19 cellular contexts compared by ENCODE assay signal in genomic region chr1:41679994-41680393, GRCh38.
DNase-seq lines count a peak whose midpoint lies in the region; ATAC-seq and TF ChIP-seq lines count a peak whose summit lies in the region.
"Had no signal": no experiment of that assay in that cellular context is flagged by ENCODE, and none has a peak within 500 bp of the region (broad histone marks: within the 10 kb centered on the region; RNA-seq: fewer than 3 reads in every experiment).

No MANE protein-coding gene starts in this region.

- no peaks in the 10 kb centered on the region for H3K27me3 Mint-ChIP-seq in activated CD4-positive, alpha-beta memory T cell treated with anti-CD3 and anti-CD28 coated beads, Interleukin-2, amount 10 ng/mL, durations not matched to agents 7 days and 5 days
- no peaks in the 10 kb centered on the region for H3K27me3 Mint-ChIP-seq in activated CD4-positive, alpha-beta memory T cell treated with anti-CD3 and anti-CD28 coated beads for 36 hours
- H3K27me3 Mint-ChIP-seq in dendritic cell treated with granulocyte-macrophage colony-stimulating factor and Interleukin-4, amounts not matched to agents 40 ng/mL and 50 ng/mL, for 4 days: peaks cover 11% of the 10 kb centered on the region
- H3K27me3 Mint-ChIP-seq: B cell; CD4-positive, alpha-beta T cell had no signal

- H3K9ac ChIP-seq in DND-41 (ENCODE audit: low read depth, low read length): peak overlapping the region; percentile 39

- intact Hi-C loops in activated CD4-positive, alpha-beta memory T cell treated with anti-CD3 and anti-CD28 coated beads for 36 hours (cut with micrococcal nuclease): no loop called here
- intact Hi-C loops in dendritic cell treated with granulocyte-macrophage colony-stimulating factor and Interleukin-4, amounts not matched to agents 40 ng/mL and 50 ng/mL, for 4 days (cut with micrococcal nuclease): no loop called here
- intact Hi-C loops in spleen (cut with DNase I; ENCODE audit: low total_unique reads): no loop called here

- H3K9me3 Mint-ChIP-seq in activated CD4-positive, alpha-beta memory T cell treated with anti-CD3 and anti-CD28 coated beads, Interleukin-2, amount 10 ng/mL, durations not matched to agents 7 days and 5 days: no peaks in the 10 kb centered on the region
- H3K9me3 Mint-ChIP-seq in activated CD4-positive, alpha-beta memory T cell treated with anti-CD3 and anti-CD28 coated beads for 36 hours: no peaks in the 10 kb centered on the region
- H3K9me3 Mint-ChIP-seq in dendritic cell treated with granulocyte-macrophage colony-stimulating factor and Interleukin-4, amounts not matched to agents 40 ng/mL and 50 ng/mL, for 4 days: no peaks in the 10 kb centered on the region
- H3K9me3 Mint-ChIP-seq: CD4-positive, alpha-beta T cell; GM23338 had no signal

- peaks cover 99% of the 10 kb centered on the region for H3K79me2 ChIP-seq in DND-41 (ENCODE audit: insufficient read depth, low read length)

- H3K4me1 ChIP-seq in DND-41 (ENCODE audit: insufficient read depth, low read length): peaks cover 100% of the 10 kb centered on the region
- H3K4me1 ChIP-seq in spleen: peaks cover 33 to 64% (median 53%) of the 10 kb centered on the region in 6 donors

- ATAC-seq in DND-41 (ENCODE audit: insufficient read depth, low read depth) (no peak), HG02759 (IDR thresholded peaks at IDR 0.05; ENCODE audit: unreplicated experiment) (no peak)
- ATAC-seq: GM23338, HCT116 had no signal

- no peak for TF ChIP-seq POLR2A in spleen (IDR thresholded peaks at IDR 0.05)

- 63 to 92% (median 74%) methylated on average over 1 of the region's 1 CpG for WGBS in spleen, 5 donors

- no peak for TF ChIP-seq CTCF in DND-41 (IDR thresholded peaks at IDR 0.05; ENCODE audit: borderline replicate concordance, extremely low read depth, low read length, poor library complexity, severe bottlenecking)
- no peak for TF ChIP-seq CTCF in spleen (IDR thresholded peaks at IDR 0.05 in 8 of 11, conservative IDR thresholded peaks at IDR 0.05 in 3 of 11)

- peak overlapping the region; percentile 30 for H3K4me2 ChIP-seq in DND-41 (ENCODE audit: insufficient read depth, low read length)
- H3K4me2 ChIP-seq: GM23338 had no signal

- CTCF ChIA-PET in activated CD4-positive, alpha-beta memory T cell treated with anti-CD3 and anti-CD28 coated beads, Interleukin-2, amount 10 ng/mL, durations not matched to agents 7 days and 5 days (lab: Charles Lee): interaction anchor here (0.6 kb wide), 1 partner anchor 26 kb away, joined by 4 read pairs; no protein-coding TSS in a partner anchor
- CTCF ChIA-PET in activated CD4-positive, alpha-beta memory T cell treated with anti-CD3 and anti-CD28 coated beads for 36 hours (lab: Charles Lee): no interaction called here

- H3K36me3 ChIP-seq in DND-41 (ENCODE audit: insufficient read depth, low read length) (peaks cover 18% of the 10 kb centered on the region), spleen (no peaks in the 10 kb centered on the region)

- H3K27me3 ChIP-seq in DND-41 (ENCODE audit: insufficient read depth, low read length, poor library complexity): no peaks in the 10 kb centered on the region
- H3K27me3 ChIP-seq in spleen (replicated peaks in 1 of 7): no peaks in the 10 kb centered on the region

- no peak overlapping the region for H2AFZ ChIP-seq in DND-41 (ENCODE audit: low read depth, low read length)
- H2AFZ ChIP-seq: GM23338 had no signal

- H3K36me3 Mint-ChIP-seq in activated CD4-positive, alpha-beta memory T cell treated with anti-CD3 and anti-CD28 coated beads, Interleukin-2, amount 10 ng/mL, durations not matched to agents 7 days and 5 days (ENCODE audit: low read depth): no peaks in the 10 kb centered on the region
- H3K36me3 Mint-ChIP-seq in activated CD4-positive, alpha-beta memory T cell treated with anti-CD3 and anti-CD28 coated beads for 36 hours: no peaks in the 10 kb centered on the region
- no peaks in the 10 kb centered on the region for H3K36me3 Mint-ChIP-seq in dendritic cell treated with granulocyte-macrophage colony-stimulating factor and Interleukin-4, amounts not matched to agents 40 ng/mL and 50 ng/mL, for 4 days (ENCODE audit: low read depth)

- peaks cover 98% of the 10 kb centered on the region for H3K4me1 Mint-ChIP-seq in activated CD4-positive, alpha-beta memory T cell treated with anti-CD3 and anti-CD28 coated beads, Interleukin-2, amount 10 ng/mL, durations not matched to agents 7 days and 5 days
- H3K4me1 Mint-ChIP-seq in activated CD4-positive, alpha-beta memory T cell treated with anti-CD3 and anti-CD28 coated beads for 36 hours (ENCODE audit: low read depth): peaks cover 63% of the 10 kb centered on the region
- peaks cover 91% of the 10 kb centered on the region for H3K4me1 Mint-ChIP-seq in dendritic cell treated with granulocyte-macrophage colony-stimulating factor and Interleukin-4, amounts not matched to agents 40 ng/mL and 50 ng/mL, for 4 days (ENCODE audit: low read depth)

- H3K4me3 Mint-ChIP-seq in activated CD4-positive, alpha-beta memory T cell treated with anti-CD3 and anti-CD28 coated beads, Interleukin-2, amount 10 ng/mL, durations not matched to agents 7 days and 5 days: no peak overlapping the region
- H3K4me3 Mint-ChIP-seq in activated CD4-positive, alpha-beta memory T cell treated with anti-CD3 and anti-CD28 coated beads for 36 hours: no peak overlapping the region
- no peak overlapping the region for H3K4me3 Mint-ChIP-seq in dendritic cell treated with granulocyte-macrophage colony-stimulating factor and Interleukin-4, amounts not matched to agents 40 ng/mL and 50 ng/mL, for 4 days
- H3K4me3 Mint-ChIP-seq: B cell; CD4-positive, alpha-beta T cell; GM23338 had no signal

- peaks cover 20% of the 10 kb centered on the region for H4K20me1 ChIP-seq in DND-41 (ENCODE audit: insufficient read depth, low read length)

- no peaks in the 10 kb centered on the region for H3K9me3 ChIP-seq in DND-41 (ENCODE audit: insufficient read depth, low read length, severe bottlenecking)
- no peaks in the 10 kb centered on the region for H3K9me3 ChIP-seq in spleen

- POLR2A ChIA-PET in activated CD4-positive, alpha-beta memory T cell treated with anti-CD3 and anti-CD28 coated beads, Interleukin-2, amount 10 ng/mL, durations not matched to agents 7 days and 5 days (lab: Charles Lee): interaction anchor here (1.3 to 5.3 kb wide), 5 partner anchors 16 to 120 kb away, joined by 3 to 64 read pairs (median 9); no protein-coding TSS in a partner anchor
- POLR2A ChIA-PET in activated CD4-positive, alpha-beta memory T cell treated with anti-CD3 and anti-CD28 coated beads for 36 hours (lab: Charles Lee): interaction anchor here (0.9 kb wide), 1 partner anchor 18 kb away, joined by 3 read pairs; no protein-coding TSS in a partner anchor

- peak overlapping the region; percentile 88 for H3K27ac Mint-ChIP-seq in activated CD4-positive, alpha-beta memory T cell treated with anti-CD3 and anti-CD28 coated beads, Interleukin-2, amount 10 ng/mL, durations not matched to agents 7 days and 5 days
- no peak overlapping the region for H3K27ac Mint-ChIP-seq in activated CD4-positive, alpha-beta memory T cell treated with anti-CD3 and anti-CD28 coated beads for 36 hours
- H3K27ac Mint-ChIP-seq in dendritic cell treated with granulocyte-macrophage colony-stimulating factor and Interleukin-4, amounts not matched to agents 40 ng/mL and 50 ng/mL, for 4 days: peak overlapping the region; percentile 92
- H3K27ac Mint-ChIP-seq: B cell; CD4-positive, alpha-beta T cell; GM23338 had no signal

- H3K27ac ChIP-seq in DND-41 (ENCODE audit: low read length): peak overlapping the region; percentile 99
- H3K27ac ChIP-seq in spleen: no peak overlapping the region

- no peak for DNase-seq in activated CD4-positive, alpha-beta memory T cell treated with anti-CD3 and anti-CD28 coated beads, Interleukin-2, amount 10 ng/mL, durations not matched to agents 7 days and 5 days
- no peak for DNase-seq in activated CD4-positive, alpha-beta memory T cell treated with anti-CD3 and anti-CD28 coated beads for 36 hours
- DNase-seq in DND-41 (no peak), spleen (peak; percentile 49), NCI-H82 treated with DMSO at 0.1 percent for 48 hours (lab: John Stamatoyannopoulos, UW; ENCODE audit: unreplicated experiment) (no peak), NCI-H2171 treated with DMSO at 0.1 percent for 48 hours (lab: John Stamatoyannopoulos, UW) (no peak)
- DNase-seq: CD4-positive, alpha-beta T cell; DMS153; EL; NCI-H1105; NCI-H1694; NCI-H2081 treated with DMSO at 0.1 percent for 48 hours; NCI-H82; SHP77 treated with DMSO at 0.1 percent for 48 hours had no signal

- peak overlapping the region in 1 of 2 experiments; percentile 16; a peak in 1 of 4 replicates for H3K4me3 ChIP-seq in DND-41 (ENCODE audit: low read depth in 1 of 2, low read length in 2 of 2)
- H3K4me3 ChIP-seq in spleen: no peak overlapping the region
- H3K4me3 ChIP-seq: GM23338 had no signal
